15 cellular contexts compared by ENCODE assay signal in the genomic region with DNA sequence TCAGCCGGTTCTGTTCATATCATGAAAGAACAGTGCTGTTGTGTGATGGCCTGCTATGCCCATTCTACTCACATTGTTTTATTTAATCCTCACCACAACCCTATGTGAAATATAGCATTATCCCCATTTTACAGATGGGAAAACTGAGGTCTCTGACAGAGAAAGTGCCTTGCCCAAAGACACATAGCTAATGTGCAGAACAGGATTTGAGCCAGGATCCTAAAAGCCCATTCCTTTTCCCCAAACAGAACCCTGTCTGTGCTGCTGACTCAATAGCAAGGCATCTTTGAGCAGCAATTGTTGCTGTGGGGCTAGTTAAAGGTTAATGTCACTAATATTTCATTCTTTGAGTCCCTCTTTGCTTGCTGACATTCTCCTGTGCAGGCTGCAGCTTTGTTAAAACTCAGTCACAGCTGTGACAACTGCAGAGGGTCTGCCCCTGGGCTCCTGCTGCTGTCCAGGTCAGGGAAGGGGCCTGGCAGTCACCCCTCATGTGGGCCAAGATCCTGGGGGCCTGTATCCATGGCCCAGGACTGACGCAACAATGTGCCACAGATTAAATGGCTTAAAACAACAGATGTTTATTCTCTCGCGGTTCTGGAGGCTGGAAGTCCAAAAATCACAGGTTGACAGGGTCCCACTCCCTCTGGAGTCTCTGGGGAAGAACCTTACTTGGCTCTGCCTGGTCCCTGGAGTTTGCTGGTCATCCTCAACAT.
"Had no signal": no experiment of that assay in that cellular context is flagged by ENCODE, and none has a peak within 500 bp of the region (broad histone marks: within the 10 kb centered on the region; RNA-seq: fewer than 3 reads in every experiment).

No MANE protein-coding gene starts in this region.

- DNase-seq: activated CD4-positive, alpha-beta T cell treated with anti-CD3 and anti-CD28 coated beads for 48 hours; activated CD8-positive, alpha-beta memory T cell treated with anti-CD3 and anti-CD28 coated beads, Interleukin-2, amount 50 U/mL, for 4 hours; activated CD8-positive, alpha-beta T cell treated with anti-CD3 and anti-CD28 coated beads for 36 hours; activated effector memory CD4-positive, alpha-beta T cell treated with anti-CD3 and anti-CD28 coated beads, Interleukin-2, amount 50 U/mL, for 16 hours; activated T-cell treated with anti-CD3 and anti-CD28 coated beads, Interleukin-2, amount 50 U/mL, for 48 hours; caudate nucleus; hypothalamus; nephron progenitor cell; sigmoid colon; stimulated activated CD4-positive, alpha-beta T cell treated with anti-CD3 and anti-CD28 coated beads, Interleukin-12 subunit alpha, Interleukin-12 subunit beta, amount 100 ng/mL, for 4 hours; stimulated activated CD4-positive, alpha-beta T cell treated with anti-CD3 and anti-CD28 coated beads, Interleukin-2, amount 100 ng/mL, for 24 hours; T-helper 2 cell had no signal

- H3K27ac ChIP-seq: sigmoid colon, vagina had no signal

- H3K4me3 ChIP-seq: sigmoid colon, vagina had no signal

- H3K4me3 Mint-ChIP-seq: activated CD8-positive, alpha-beta T cell treated with anti-CD3 and anti-CD28 coated beads for 36 hours; nephron progenitor cell; WTC11 had no signal

- H3K36me3 ChIP-seq: sigmoid colon, vagina had no signal

- H3K9me3 ChIP-seq: sigmoid colon, vagina had no signal

- H3K27ac Mint-ChIP-seq: activated CD8-positive, alpha-beta T cell treated with anti-CD3 and anti-CD28 coated beads for 36 hours; activated naive CD4-positive, alpha-beta T cell treated with anti-CD3 and anti-CD28 coated beads, Interleukin-2, amount 50 U/mL, for 72 hours; nephron progenitor cell; WTC11 had no signal

- H3K9me3 Mint-ChIP-seq: activated CD8-positive, alpha-beta T cell treated with anti-CD3 and anti-CD28 coated beads for 36 hours; activated naive CD4-positive, alpha-beta T cell treated with anti-CD3 and anti-CD28 coated beads, Interleukin-2, amount 50 U/mL, for 72 hours had no signal

- H3K27me3 ChIP-seq: sigmoid colon, vagina had no signal

- H3K36me3 Mint-ChIP-seq: activated naive CD4-positive, alpha-beta T cell treated with anti-CD3 and anti-CD28 coated beads, Interleukin-2, amount 50 U/mL, for 72 hours; WTC11 had no signal
